Comparison of ENCODE assay signal across 12 cellular contexts in genomic region chr11:2927493-2927800, GRCh38. TPM values are rescaled to one million over a fixed set of nuclear protein-coding genes. Genes with fewer than 3 reads are reported as not detected.
DNase-seq lines count a peak whose midpoint lies in the region; ATAC-seq, FAIRE-seq and TF ChIP-seq lines count a peak whose summit lies in the region.
"Had no signal": no experiment of that assay in that cellular context is flagged by ENCODE, and none has a peak within 500 bp of the region (broad histone marks: within the 10 kb centered on the region; RNA-seq: fewer than 3 reads in every experiment).

No MANE protein-coding gene starts in this region.

- H3K27me3 Mint-ChIP-seq in osteocyte (ENCODE audit: unreplicated experiment) = no peaks in the 10 kb centered on the region

- H3K36me3 Mint-ChIP-seq in osteocyte (ENCODE audit: unreplicated experiment) = no peaks in the 10 kb centered on the region

- peaks cover 59% of the 10 kb centered on the region for H3K4me1 Mint-ChIP-seq in osteocyte (ENCODE audit: unreplicated experiment)

- no peak for TF ChIP-seq EP300 in SK-N-SH (IDR thresholded peaks at IDR 0.05; ENCODE audit: borderline replicate concordance in 1 of 2, low read depth in 1 of 2, low read length in 1 of 2)

- H3K27ac Mint-ChIP-seq in osteocyte (ENCODE audit: unreplicated experiment) = peak overlapping the region; percentile 94

- H3K36me3 ChIP-seq in SK-N-SH (replicated peaks in 1 of 2; ENCODE audit: control insufficient read depth in 1 of 2, insufficient read depth in 2 of 2, low read length in 1 of 2) (no peaks in the 10 kb centered on the region), PC-9 (ENCODE audit: low read depth) (no peaks in the 10 kb centered on the region), endothelial cell of umbilical vein (ENCODE audit: control insufficient read depth in 2 of 2, extremely low read depth in 1 of 2, insufficient read depth in 2 of 2, low read length in 2 of 2) (no peaks in the 10 kb centered on the region)
- H3K36me3 ChIP-seq: suprapubic skin had no signal

- TF ChIP-seq POLR2A in endothelial cell of umbilical vein (IDR thresholded peaks at IDR 0.05; ENCODE audit: low read depth, low read length) = no peak

- no peak for TF ChIP-seq CTCF in SK-N-SH (IDR thresholded peaks at IDR 0.05)
- TF ChIP-seq CTCF in PC-9 (conservative IDR thresholded peaks at IDR 0.05) = no peak
- no peak for TF ChIP-seq CTCF in endothelial cell of umbilical vein (IDR thresholded peaks at IDR 0.05; ENCODE audit: extremely low read depth in 1 of 2, insufficient read depth in 1 of 2, low read depth in 1 of 2, low read length in 2 of 2)
- TF ChIP-seq CTCF in osteocyte (IDR thresholded peaks at IDR 0.05) = no peak

- no peaks in the 10 kb centered on the region for H3K9me1 ChIP-seq in endothelial cell of umbilical vein (replicated peaks; ENCODE audit: control insufficient read depth, extremely low read depth, insufficient read depth, low read length)

- H4K20me1 ChIP-seq in SK-N-SH (ENCODE audit: insufficient read depth) (no peaks in the 10 kb centered on the region), PC-9 (ENCODE audit: insufficient read depth) (peaks cover 5% of the 10 kb centered on the region; the same call in 1 of the 2 replicates), endothelial cell of umbilical vein (replicated peaks; ENCODE audit: control insufficient read depth, extremely low read depth, insufficient read depth, low read length) (no peaks in the 10 kb centered on the region)

- intact Hi-C loops in PC-9 (cut with micrococcal nuclease; ENCODE audit: unreplicated experiment) = no loop called here
- intact Hi-C loops in endothelial cell of umbilical vein (cut with micrococcal nuclease) = no loop called here

- 100% methylated on average over 1 of the region's 6 CpGs for WGBS in SK-N-SH (ENCODE audit: low lambda C conversion rate)

- no peaks in the 10 kb centered on the region for H3K9me3 Mint-ChIP-seq in osteocyte (ENCODE audit: unreplicated experiment)

- H3K79me2 ChIP-seq in SK-N-SH (ENCODE audit: insufficient read depth) (0 out of 2 replicates have a peak, but pooled peaks cover 2% of the 10 kb centered on the region), PC-9 (ENCODE audit: low read depth) (peaks cover 28% of the 10 kb centered on the region), endothelial cell of umbilical vein (ENCODE audit: control insufficient read depth, insufficient read depth, low read length) (peaks cover 28% of the 10 kb centered on the region)

- H3K4me1 ChIP-seq in SK-N-SH (ENCODE audit: control insufficient read depth in 1 of 2, insufficient read depth in 2 of 2, low read depth in 1 of 2, low read length in 1 of 2) = peaks cover 0 to 26% of the 10 kb centered on the region in 2 experiments; a peak in 1 of 4 replicates
- peaks cover 38% of the 10 kb centered on the region for H3K4me1 ChIP-seq in PC-9 (replicated peaks; ENCODE audit: insufficient read depth)
- H3K4me1 ChIP-seq in endothelial cell of umbilical vein (ENCODE audit: control insufficient read depth, extremely low read depth, insufficient read depth, low read length) = peaks cover 14% of the 10 kb centered on the region

- H3K27me3 ChIP-seq in SK-N-SH (ENCODE audit: insufficient read depth) = no peaks in the 10 kb centered on the region
- no peaks in the 10 kb centered on the region for H3K27me3 ChIP-seq in PC-9 (ENCODE audit: insufficient read depth, low read depth)
- no peaks in the 10 kb centered on the region for H3K27me3 ChIP-seq in endothelial cell of umbilical vein (ENCODE audit: control insufficient read depth in 2 of 2, insufficient read depth in 2 of 2, low read length in 2 of 2)
- H3K27me3 ChIP-seq: suprapubic skin had no signal

- H3K9ac ChIP-seq in SK-N-SH = no peak overlapping the region
- no peak overlapping the region for H3K9ac ChIP-seq in endothelial cell of umbilical vein (replicated peaks; ENCODE audit: extremely low read depth, insufficient read depth, low read length)

- H3K27ac ChIP-seq in SK-N-SH (ENCODE audit: low read depth in 2 of 2, low read length in 1 of 2) (no peak overlapping the region), PC-9 (peak overlapping the region; percentile 99; the same call in 1 of the 2 replicates), endothelial cell of umbilical vein (ENCODE audit: insufficient read depth, low read depth, low read length) (no peak overlapping the region)
- H3K27ac ChIP-seq: suprapubic skin had no signal

- ATAC-seq in SK-N-SH treated with all-trans-retinoic acid at 6 μM for 48 hours (no peak), GM18861 (IDR thresholded peaks at IDR 0.05; ENCODE audit: unreplicated experiment) (no peak), GM21529 (IDR thresholded peaks at IDR 0.05; ENCODE audit: unreplicated experiment) (no peak)

- H2AFZ ChIP-seq in SK-N-SH (ENCODE audit: low read depth) (no peak overlapping the region), PC-9 (no peak overlapping the region), endothelial cell of umbilical vein (ENCODE audit: low read depth, low read length) (no peak overlapping the region)

- CTCF ChIA-PET in SK-N-SH (lab: Yijun Ruan, JAX) = interaction anchor here (0.7 to 1.4 kb wide), 4 partner anchors 164 to 515 kb away, joined by 3 to 5 read pairs (median 4); no protein-coding TSS in a partner anchor
- CTCF ChIA-PET in PC-9 (lab: Charles Lee) = no interaction called here
- CTCF ChIA-PET in endothelial cell of umbilical vein (lab: Charles Lee) = interaction anchor here (1.1 to 1.7 kb wide), 4 partner anchors 35 to 507 kb away, joined by 3 to 15 read pairs (median 4); no protein-coding TSS in a partner anchor

- H3K4me3 Mint-ChIP-seq in osteocyte (ENCODE audit: unreplicated experiment) = peak overlapping the region; percentile 90

- H3K4me2 ChIP-seq in SK-N-SH (peak overlapping the region; percentile 89), PC-9 (peak overlapping the region; percentile 83), endothelial cell of umbilical vein (ENCODE audit: insufficient read depth, low read length) (peak overlapping the region; percentile 78)

- H3K4me3 ChIP-seq in SK-N-SH (ENCODE audit: low read depth in 2 of 2, low read length in 1 of 2) (no peak overlapping the region), PC-9 (peak overlapping the region; percentile 81; the same call in 1 of the 2 replicates), endothelial cell of umbilical vein (replicated peaks in 1 of 3; ENCODE audit: insufficient read depth in 1 of 3, low read depth in 1 of 3, low read length in 3 of 3) (no peak overlapping the region)

- DNase-seq in SK-N-SH = no peak
- DNase-seq in PC-9 = no peak
- DNase-seq in endothelial cell of umbilical vein (ENCODE audit: low read depth, low spot score) = no peak
- no peak for DNase-seq in osteocyte (ENCODE audit: extremely low spot score, unreplicated experiment)
- no peak for DNase-seq in NCI-H510A (lab: John Stamatoyannopoulos, UW)
- DNase-seq: activated CD4-positive, CD25-positive, alpha-beta regulatory T cell; activated naive CD4-positive, alpha-beta T cell treated with Interleukin-2 at 50 U/mL for 16 hours; NCI-H446 had no signal

- POLR2A ChIA-PET in SK-N-SH (lab: Yijun Ruan, JAX) = no interaction called here
- POLR2A ChIA-PET in PC-9 (lab: Charles Lee; ENCODE audit: unreplicated experiment) = interaction anchor here (1.0 kb wide), 1 partner anchor 537 kb away, joined by 8 read pairs; no protein-coding TSS in a partner anchor
- POLR2A ChIA-PET in endothelial cell of umbilical vein (lab: Charles Lee) = no interaction called here

- H3K9me3 ChIP-seq in SK-N-SH (no peaks in the 10 kb centered on the region), PC-9 (ENCODE audit: insufficient read depth, low read depth) (no peaks in the 10 kb centered on the region), endothelial cell of umbilical vein (replicated peaks; ENCODE audit: control insufficient read depth, insufficient read depth, low read length) (no peaks in the 10 kb centered on the region)
- H3K9me3 ChIP-seq: suprapubic skin had no signal

- dilution Hi-C loops in endothelial cell of umbilical vein (cut with MboI; ENCODE audit: extremely low pct_ligation_motif_present, low sequenced_read_pairs) = no loop called here

- no TSS peak for BruUV-seq in PC-9 (replicated peaks; lab: Mats Ljungman, UMichigan)
- no TSS peak for BruUV-seq in endothelial cell of umbilical vein (replicated peaks; lab: Mats Ljungman, UMichigan)

- H3F3A ChIP-seq in SK-N-SH (replicated peaks; ENCODE audit: insufficient read depth) (no peaks in the 10 kb centered on the region), PC-9 (ENCODE audit: insufficient read depth, low read depth) (peaks cover 5% of the 10 kb centered on the region; the same call in 1 of the 2 replicates)

- no peak for FAIRE-seq in endothelial cell of umbilical vein (lab: Jason Lieb, UNC)

- H3K9me2 ChIP-seq in SK-N-SH (no peaks in the 10 kb centered on the region), PC-9 (ENCODE audit: insufficient read depth) (no peaks in the 10 kb centered on the region)

- TF ChIP-seq RAD21 in SK-N-SH (IDR thresholded peaks at IDR 0.05; ENCODE audit: low read length) = no peak

RNA-seq across cellular contexts. Expression of gene PHLDA2, which starts 1.8 kb away (rescaled TPM):
- polyA plus RNA-seq in SK-N-SH (2012; rRNA removed) (16.2 and 23.6 TPM in 2 replicates), endothelial cell of umbilical vein (38.5 and 45.6 TPM in 2 replicates)
- 15.9 and 26.1 TPM in 2 replicates for polyA plus RNA-seq in SK-N-SH (2012; cell fraction: cytosol; rRNA removed)
- polyA plus RNA-seq in SK-N-SH (2012; cell fraction: nucleus; rRNA removed) = 15.9 and 37.1 TPM in 2 replicates
- total RNA-seq in PC-9 (2021) (10.7 and 14.1 TPM in 2 replicates), endothelial cell of umbilical vein (44.5 and 51.5 TPM in 2 replicates), osteocyte (89.6 and 96.1 TPM in 2 replicates)
- 20.7 and 42.6 TPM in 2 replicates for polyA plus RNA-seq in endothelial cell of umbilical vein (2011; cell fraction: cytosol; rRNA removed)
- 9.4 and 13.0 TPM in 2 replicates for polyA plus RNA-seq in endothelial cell of umbilical vein (2011; cell fraction: nucleus; rRNA removed)
- polyA plus RNA-seq in endothelial cell of umbilical vein (2012) = 36.8 and 57.9 TPM in 2 replicates
- polyA minus RNA-seq in endothelial cell of umbilical vein = 3.8 and 5.2 TPM in 2 replicates
- 76.2 TPM for polyA minus RNA-seq in endothelial cell of umbilical vein (2011; cell fraction: cytosol; rRNA and poly(A)+ RNA removed)
- polyA minus RNA-seq in endothelial cell of umbilical vein (2011; cell fraction: nucleus; rRNA and poly(A)+ RNA removed) = 4.0 and 13.1 TPM in 2 replicates

RNA-seq across cellular contexts. Expression of gene CDKN1C, which starts 41.9 kb away (rescaled TPM):
- polyA plus RNA-seq in SK-N-SH (2012; rRNA removed) (1.1 and 1.6 TPM in 2 replicates), endothelial cell of umbilical vein (4.1 and 6.6 TPM in 2 replicates)
- 1.2 and 1.7 TPM in 2 replicates for polyA plus RNA-seq in SK-N-SH (2012; cell fraction: cytosol; rRNA removed)
- polyA plus RNA-seq in SK-N-SH (2012; cell fraction: nucleus; rRNA removed) = 2.4 and 4.2 TPM in 2 replicates
- total RNA-seq in PC-9 (2021) (5.1 and 7.6 TPM in 2 replicates), endothelial cell of umbilical vein (5.2 and 9.0 TPM in 2 replicates), osteocyte (18.1 and 19.2 TPM in 2 replicates)
- polyA plus RNA-seq in endothelial cell of umbilical vein (2011; cell fraction: cytosol; rRNA removed) = 1.6 and 2.5 TPM in 2 replicates
- polyA plus RNA-seq in endothelial cell of umbilical vein (2011; cell fraction: nucleus; rRNA removed) = 1.9 TPM in 2 replicates
- 0.99 and 2.3 TPM in 2 replicates for polyA plus RNA-seq in endothelial cell of umbilical vein (2012)
- polyA minus RNA-seq in endothelial cell of umbilical vein = 1.4 and 2.4 TPM in 2 replicates
- polyA minus RNA-seq in endothelial cell of umbilical vein (2011; cell fraction: cytosol; rRNA and poly(A)+ RNA removed) = 55.3 TPM
- 0.63 and 2.2 TPM in 2 replicates for polyA minus RNA-seq in endothelial cell of umbilical vein (2011; cell fraction: nucleus; rRNA and poly(A)+ RNA removed)
